ENCODE assay signal across 7 cellular contexts in the genomic region with DNA sequence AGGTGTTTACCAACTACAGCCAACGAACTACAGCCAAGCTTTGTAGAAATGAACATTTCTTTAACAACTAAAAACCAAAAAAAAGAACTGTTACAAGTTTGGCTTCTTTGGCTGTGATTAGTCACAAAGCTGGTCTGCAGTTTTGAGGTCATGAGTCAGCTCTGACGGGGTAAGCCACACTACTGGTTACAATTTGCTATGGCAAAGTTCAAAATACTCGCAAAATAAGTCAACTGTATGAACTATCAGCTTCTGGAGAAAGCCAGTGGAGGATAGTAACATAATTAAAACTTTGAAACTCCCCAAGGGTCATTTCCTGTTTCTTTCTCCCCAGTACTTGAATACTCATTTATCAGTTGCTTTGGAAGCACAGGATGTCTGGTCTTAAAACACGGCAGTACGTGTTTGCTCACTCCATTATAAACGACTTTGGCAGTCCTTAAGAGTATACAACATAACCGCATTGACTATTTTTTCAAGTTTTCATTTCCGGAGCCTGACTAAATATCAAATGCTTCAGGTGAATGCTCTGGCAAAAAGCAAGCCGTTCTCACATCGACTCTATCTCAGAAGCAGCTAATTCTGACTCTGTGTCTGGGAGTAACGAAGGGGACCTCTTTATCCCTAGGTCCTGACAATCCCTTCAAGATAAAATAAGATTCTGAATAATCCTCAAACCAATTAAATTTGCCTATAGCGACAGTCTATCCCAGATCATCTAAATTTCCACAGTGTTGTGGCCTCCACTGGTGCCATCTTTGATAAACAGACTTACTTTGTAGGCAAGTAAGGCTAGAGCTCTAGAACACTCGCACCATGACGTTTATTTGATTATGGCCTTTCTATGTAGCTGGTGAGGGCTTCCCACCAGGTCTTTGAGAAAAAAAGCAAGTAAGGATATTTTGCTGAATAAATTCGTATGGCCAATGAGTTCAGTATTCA. TPM values are rescaled to one million over a fixed set of nuclear protein-coding genes. Genes with fewer than 3 reads are reported as not detected.
A peak's percentile ranks its signal among the peaks of the same experiment; 100 is the strongest.
DNase-seq lines count a peak whose midpoint lies in the region; ATAC-seq and TF ChIP-seq lines count a peak whose summit lies in the region.

No MANE protein-coding gene starts in this region.

- peaks cover 50% of the 10 kb centered on the region for H3K4me1 Mint-ChIP-seq in T-helper 1 cell treated with Interleukin-12 subunit alpha and Interleukin-12 subunit beta and Interleukin-4 antibody, amounts not matched to agents 30 μg/mL and 1 μg/mL, for 36 hours (ENCODE audit: low read depth)
- H3K4me1 Mint-ChIP-seq in naive thymus-derived CD4-positive, alpha-beta T cell, result peaks cover 6 to 56% (median 21%) of the 10 kb centered on the region in 7 donors

- no peaks in the 10 kb centered on the region for H3K27me3 ChIP-seq in breast epithelium
- no peaks in the 10 kb centered on the region for H3K27me3 ChIP-seq in naive thymus-derived CD4-positive, alpha-beta T cell (ENCODE audit: control insufficient read depth in 2 of 2, insufficient read depth in 2 of 2, low read length in 2 of 2)
- H3K27me3 ChIP-seq in thyroid gland, result no peaks in the 10 kb centered on the region

- CTCF ChIA-PET in naive thymus-derived CD4-positive, alpha-beta T cell (lab: Charles Lee), result interaction anchor here (1.5 kb wide), 1 partner anchor 11 kb away, joined by 4 read pairs; a partner anchor contains a TSS

- H3K27ac Mint-ChIP-seq in T-helper 1 cell treated with Interleukin-12 subunit alpha and Interleukin-12 subunit beta and Interleukin-4 antibody, amounts not matched to agents 30 μg/mL and 1 μg/mL, for 36 hours, result peak overlapping the region; percentile 99
- H3K27ac Mint-ChIP-seq in naive thymus-derived CD4-positive, alpha-beta T cell, result peak overlapping the region; percentile 84 to 98 (median 90)

- H3K36me3 ChIP-seq in breast epithelium, result no peaks in the 10 kb centered on the region
- no peaks in the 10 kb centered on the region for H3K36me3 ChIP-seq in naive thymus-derived CD4-positive, alpha-beta T cell (ENCODE audit: control insufficient read depth in 2 of 3, insufficient read depth in 3 of 3, low read length in 3 of 3)
- H3K36me3 ChIP-seq in thyroid gland, result no peaks in the 10 kb centered on the region

- DNase-seq in breast epithelium (ENCODE audit: low spot score in 2 of 2), result no peak
- peak in 8 of 9 donors; percentile 32 to 65 (median 54) for DNase-seq in naive thymus-derived CD4-positive, alpha-beta T cell
- DNase-seq in thyroid gland, result peak in 1 of 2 donors; percentile 33

- H3K27ac ChIP-seq in breast epithelium, result peak overlapping the region; percentile 85 to 87
- peak overlapping the region; percentile 43 for H3K27ac ChIP-seq in naive thymus-derived CD4-positive, alpha-beta T cell (ENCODE audit: low read depth, low read length)
- H3K27ac ChIP-seq in thyroid gland, result peak overlapping the region; percentile 86 to 98 (median 93)

- intact Hi-C loops in breast epithelium (cut with DNase I; ENCODE audit: low total_unique reads) (no loop called here), thyroid gland (cut with DNase I) (loop anchor here (10.0 kb wide), 1 partner anchor 296 kb away; no protein-coding TSS in a partner anchor)
- intact Hi-C loops in naive thymus-derived CD4-positive, alpha-beta T cell (cut with micrococcal nuclease), result loop anchor here (1.0 to 5.0 kb wide), 7 partner anchors 10 to 1484 kb away; a partner anchor contains a TSS

- TF ChIP-seq POLR2A in breast epithelium (IDR thresholded peaks at IDR 0.05) (no peak), thyroid gland (IDR thresholded peaks at IDR 0.05) (no peak)

- H3K4me3 ChIP-seq in breast epithelium (no peak overlapping the region), thyroid gland (replicated peaks in 1 of 3) (no peak overlapping the region)
- peak overlapping the region; percentile 21 for H3K4me3 ChIP-seq in naive thymus-derived CD4-positive, alpha-beta T cell (ENCODE audit: low read length)

- H3K4me1 ChIP-seq in breast epithelium (no peaks in the 10 kb centered on the region), thyroid gland (peaks cover 32 to 41% of the 10 kb centered on the region in 2 donors)
- H3K4me1 ChIP-seq in naive thymus-derived CD4-positive, alpha-beta T cell (ENCODE audit: control insufficient read depth in 2 of 2, insufficient read depth in 2 of 2, low read length in 2 of 2), result peaks cover 15 to 17% of the 10 kb centered on the region in 2 donors

- no peak for TF ChIP-seq CTCF in breast epithelium (IDR thresholded peaks at IDR 0.05)
- no peak for TF ChIP-seq CTCF in thyroid gland (IDR thresholded peaks at IDR 0.05)

- POLR2A ChIA-PET in naive thymus-derived CD4-positive, alpha-beta T cell (lab: Charles Lee), result interaction anchor here (0.6 to 2.1 kb wide), 6 partner anchors 10 to 630 kb away, joined by 3 to 15 read pairs (median 4); a partner anchor contains a TSS

- ATAC-seq in GM18907 (IDR thresholded peaks at IDR 0.05; ENCODE audit: unreplicated experiment), result peak; percentile 69
- peak; percentile 63 for ATAC-seq in HG03175 (IDR thresholded peaks at IDR 0.05; ENCODE audit: unreplicated experiment)
- peak; percentile 87 for ATAC-seq in naive thymus-derived CD4-positive, alpha-beta T cell
- ATAC-seq in GM19328 (IDR thresholded peaks at IDR 0.05; ENCODE audit: unreplicated experiment), result no peak

- H3K9me3 ChIP-seq in breast epithelium (no peaks in the 10 kb centered on the region), thyroid gland (no peaks in the 10 kb centered on the region)
- H3K9me3 ChIP-seq in naive thymus-derived CD4-positive, alpha-beta T cell (ENCODE audit: control insufficient read depth in 2 of 3, low read length in 3 of 3), result no peaks in the 10 kb centered on the region

- H3K4me3 Mint-ChIP-seq in T-helper 1 cell treated with Interleukin-12 subunit alpha and Interleukin-12 subunit beta and Interleukin-4 antibody, amounts not matched to agents 30 μg/mL and 1 μg/mL, for 36 hours, result peak overlapping the region; percentile 73
- peak overlapping the region in 9 of 10 donors; percentile 33 to 74 (median 67) for H3K4me3 Mint-ChIP-seq in naive thymus-derived CD4-positive, alpha-beta T cell

- H3K9me3 Mint-ChIP-seq in T-helper 1 cell treated with Interleukin-12 subunit alpha and Interleukin-12 subunit beta and Interleukin-4 antibody, amounts not matched to agents 30 μg/mL and 1 μg/mL, for 36 hours, result no peaks in the 10 kb centered on the region
- no peaks in the 10 kb centered on the region for H3K9me3 Mint-ChIP-seq in naive thymus-derived CD4-positive, alpha-beta T cell

- H3K27me3 Mint-ChIP-seq in T-helper 1 cell treated with Interleukin-12 subunit alpha and Interleukin-12 subunit beta and Interleukin-4 antibody, amounts not matched to agents 30 μg/mL and 1 μg/mL, for 36 hours (ENCODE audit: low read depth), result no peaks in the 10 kb centered on the region
- H3K27me3 Mint-ChIP-seq in naive thymus-derived CD4-positive, alpha-beta T cell, result no peaks in the 10 kb centered on the region

- WGBS in thyroid gland, 2 donors, result 57 to 66% methylated on average over 15 of the region's 15 CpGs

- H3K36me3 Mint-ChIP-seq in T-helper 1 cell treated with Interleukin-12 subunit alpha and Interleukin-12 subunit beta and Interleukin-4 antibody, amounts not matched to agents 30 μg/mL and 1 μg/mL, for 36 hours (ENCODE audit: low read depth), result peaks cover 12% of the 10 kb centered on the region
- H3K36me3 Mint-ChIP-seq in naive thymus-derived CD4-positive, alpha-beta T cell, result peaks cover 0 to 8% (median 0%) of the 10 kb centered on the region in 5 donors

RNA-seq across cellular contexts. Expression of a gene that starts 10.6 kb away (rescaled TPM):
- total RNA-seq in breast epithelium (10 to 100 TPM in 2 of 3 donors, 1 to 10 TPM in 1; 5.8 to 32.6 (median 23.6) TPM), thyroid gland (10 to 100 TPM; 45.2 to 73.1 (median 57.5) TPM)
- 10 to 100 TPM in 2 of 5 experiments, 1 to 10 TPM in 3; 1.1 to 25.1 (median 4.6) TPM for total RNA-seq in naive thymus-derived CD4-positive, alpha-beta T cell
- under 1 TPM; 0.20 to 0.29 TPM for polyA plus RNA-seq in naive thymus-derived CD4-positive, alpha-beta T cell

Comparison
In these comparisons a context has a peak if more than half of its experiments do, and no peak if none do; other contexts are left out.
1. DNase-seq: peak in naive thymus-derived CD4-positive, alpha-beta T cell (8 of 9); none in breast epithelium (0 of 2).
2. H3K27ac ChIP-seq: peak in every context shown above with its lines; median percentile 93 in thyroid gland; 86 in breast epithelium; 43 in naive thymus-derived CD4-positive, alpha-beta T cell.